7 cellular contexts compared by ENCODE assay signal in the genomic region with DNA sequence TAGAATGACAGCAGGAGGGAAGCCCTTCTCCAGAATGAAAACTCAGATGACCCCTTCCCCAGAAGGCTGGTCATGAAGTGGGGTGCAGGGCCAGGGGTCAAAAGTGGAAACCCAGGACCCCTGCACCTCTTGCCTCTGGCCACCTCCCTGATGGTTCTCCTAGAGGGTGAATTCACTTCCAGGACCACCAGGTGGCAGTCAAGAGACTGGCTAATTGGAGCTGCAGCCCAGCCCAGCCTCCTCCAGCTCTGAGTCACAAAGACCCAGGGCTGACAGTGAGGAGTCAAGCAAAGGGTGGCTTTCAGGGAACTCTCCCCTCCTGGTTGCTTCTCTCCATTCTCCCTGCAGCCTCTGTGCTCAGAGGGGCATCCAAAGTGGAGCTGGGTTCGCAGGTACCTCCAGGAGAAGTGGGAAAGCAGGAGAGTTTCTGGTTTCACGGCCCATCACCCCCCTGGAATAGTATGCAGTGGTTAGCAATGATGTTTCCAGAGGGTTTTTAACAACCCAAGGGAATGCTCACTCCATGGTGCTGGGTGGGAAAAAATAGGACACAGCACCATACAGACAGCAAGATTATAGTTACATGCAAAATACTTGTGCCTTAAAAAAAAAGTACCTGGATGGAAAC. TPM values are rescaled to one million over a fixed set of nuclear protein-coding genes. Genes with fewer than 3 reads are reported as not detected.
DNase-seq lines count a peak whose midpoint lies in the region; ATAC-seq and TF ChIP-seq lines count a peak whose summit lies in the region.

No MANE protein-coding gene starts in this region.

- H3K36me3 ChIP-seq in upper lobe of left lung, result no peaks in the 10 kb centered on the region

- no peak overlapping the region for H3K4me3 ChIP-seq in upper lobe of left lung

- H3K27me3 ChIP-seq in upper lobe of left lung, result no peaks in the 10 kb centered on the region

- TF ChIP-seq CTCF in GM13976 (IDR thresholded peaks at IDR 0.05; ENCODE audit: borderline replicate concordance, control extremely low read depth, extremely low read depth, insufficient read depth, missing control alignments) (peak; percentile 78), upper lobe of left lung (IDR thresholded peaks at IDR 0.05) (peak; percentile 82 to 90 (median 88))

- WGBS in upper lobe of left lung, 2 donors, result 71 to 83% methylated on average over 2 of the region's 2 CpGs

- no peaks in the 10 kb centered on the region for H3K36me3 Mint-ChIP-seq in activated naive CD4-positive, alpha-beta T cell treated with anti-CD3 and anti-CD28 coated beads, Interleukin-2, amount 50 U/mL, for 72 hours

- in situ Hi-C loops in GM13976 (cut with MboI; ENCODE audit: low sequenced_read_pairs, unreplicated experiment), result loop anchor here (10.0 kb wide), 1 partner anchor 180 kb away; no protein-coding TSS in a partner anchor

- H3K27ac Mint-ChIP-seq in activated naive CD4-positive, alpha-beta T cell treated with anti-CD3 and anti-CD28 coated beads, Interleukin-2, amount 50 U/mL, for 72 hours, result no peak overlapping the region

- TF ChIP-seq POLR2A in upper lobe of left lung (IDR thresholded peaks at IDR 0.05), result no peak

- no peak overlapping the region for H3K27ac ChIP-seq in upper lobe of left lung

- no peaks in the 10 kb centered on the region for H3K9me3 Mint-ChIP-seq in activated naive CD4-positive, alpha-beta T cell treated with anti-CD3 and anti-CD28 coated beads, Interleukin-2, amount 50 U/mL, for 72 hours

- intact Hi-C loops in Right ventricle myocardium superior (cut with DNase I), result loop anchor here (5.0 to 10.0 kb wide), 2 partner anchors 183 to 220 kb away; no protein-coding TSS in a partner anchor

- no peak for TF ChIP-seq EP300 in upper lobe of left lung (IDR thresholded peaks at IDR 0.05)

- DNase-seq in GM13976 (ENCODE audit: low spot score), result peak; percentile 81
- DNase-seq in MV-4-11 (lab: John Stamatoyannopoulos, UW), result peak; percentile 74
- peak; percentile 69 for DNase-seq in SKM-1 treated with dmso at 0.1 percent for 144 hours (lab: John Stamatoyannopoulos, UW; ENCODE audit: unreplicated experiment)
- peak; percentile 68 to 81 for DNase-seq in activated naive CD4-positive, alpha-beta T cell treated with anti-CD3 and anti-CD28 coated beads, Interleukin-2, amount 50 U/mL, for 72 hours (ENCODE audit: low spot score in 2 of 2)
- peak; percentile 85 for DNase-seq in Right ventricle myocardium superior
- peak; percentile 91 for DNase-seq in pons (ENCODE audit: low spot score)
- DNase-seq in upper lobe of left lung, result peak in 1 of 2 donors; percentile 88

- H3K4me1 ChIP-seq in upper lobe of left lung, result peaks cover 0 to under 1% (median 0%) of the 10 kb centered on the region in 4 donors

- peak; percentile 97 to 98 for ATAC-seq in activated naive CD4-positive, alpha-beta T cell treated with anti-CD3 and anti-CD28 coated beads, Interleukin-2, amount 50 U/mL, for 72 hours
- ATAC-seq in Right ventricle myocardium superior (ENCODE audit: poor library complexity) (peak; percentile 95), upper lobe of left lung (ENCODE audit: low FRiP score in 2 of 2) (peak; percentile 84 to 96)

- H3K9me3 ChIP-seq in upper lobe of left lung, result no peaks in the 10 kb centered on the region

RNA-seq across cellular contexts. Expression of gene EPHB2, which starts 6.1 kb away (rescaled TPM):
- not detected for total RNA-seq in activated naive CD4-positive, alpha-beta T cell treated with anti-CD3 and anti-CD28 coated beads, Interleukin-2, amount 50 U/mL, for 72 hours
- total RNA-seq in Right ventricle myocardium superior (2.7 TPM), upper lobe of left lung (1 to 10 TPM; 1.0 to 8.8 (median 5.6) TPM)

RNA-seq across cellular contexts. Expression of gene C1QB, which starts 51.5 kb away (rescaled TPM):
- not detected for total RNA-seq in activated naive CD4-positive, alpha-beta T cell treated with anti-CD3 and anti-CD28 coated beads, Interleukin-2, amount 50 U/mL, for 72 hours
- total RNA-seq in Right ventricle myocardium superior (130 TPM), upper lobe of left lung (1,000 to 10,000 TPM in 4 of 6 donors, 100 to 1,000 TPM in 2; 391 to 1,763 (median 1,026) TPM)

Comparison
In these comparisons a context has a peak if more than half of its experiments do, and no peak if none do; other contexts are left out.
1. RNA of gene C1QB, which starts 51.5 kb away (total RNA-seq): 391 to 1,763 TPM in upper lobe of left lung and 130 TPM in Right ventricle myocardium superior (single experiment); not detected in activated naive CD4-positive, alpha-beta T cell treated with anti-CD3 and anti-CD28 coated beads, Interleukin-2, amount 50 U/mL, for 72 hours; every median in the first group is over 100 times any median in the second.
2. Peak in every context shown above with its lines, with median percentiles within 50 percentile points of each other: ATAC-seq.